Comparison of ENCODE assay signal across 31 cellular contexts in genomic region chr17:45703806-45704205, GRCh38.
"Had no signal": no experiment of that assay in that cellular context is flagged by ENCODE, and none has a peak within 500 bp of the region (broad histone marks: within the 10 kb centered on the region; RNA-seq: fewer than 3 reads in every experiment).

No MANE protein-coding gene starts in this region.

- ATAC-seq: activated CD8-positive, alpha-beta memory T cell treated with anti-CD3 and anti-CD28 coated beads, Interleukin-2, amount 10 ng/mL, durations not matched to agents 7 days and 5 days; body of pancreas had no signal

- H3K36me3 ChIP-seq: MG63 had no signal

- H3K9me3 ChIP-seq: body of pancreas, MG63 had no signal

- H3K4me3 ChIP-seq: body of pancreas, MG63, PC-9 had no signal

- H3K4me2 ChIP-seq: PC-9 had no signal

- DNase-seq: activated B cell treated with CpG ODN at 0.5 μM for 24 hours; activated CD4-positive, alpha-beta memory T cell treated with anti-CD3 and anti-CD28 coated beads, Interleukin-2, amount 10 ng/mL, durations not matched to agents 7 days and 5 days; activated CD4-positive, alpha-beta T cell treated with anti-CD3 and anti-CD28 coated beads for 4 hours; activated CD4-positive, alpha-beta T cell treated with anti-CD3 and anti-CD28 coated beads, Interleukin-2, amount 50 U/mL, for 1 hour; activated CD4-positive, CD25-positive, alpha-beta regulatory T cell treated with anti-CD3 and anti-CD28 coated beads, Interleukin-2, amount 50 U/mL, for 72 hours; activated CD8-positive, alpha-beta memory T cell treated with anti-CD3 and anti-CD28 coated beads for 24 hours; activated CD8-positive, alpha-beta memory T cell treated with anti-CD3 and anti-CD28 coated beads, Interleukin-2, amount 10 ng/mL, durations not matched to agents 7 days and 5 days; activated CD8-positive, alpha-beta memory T cell treated with anti-CD3 and anti-CD28 coated beads, Interleukin-2, amount 50 U/mL, for 48 hours; activated effector memory CD4-positive, alpha-beta T cell treated with anti-CD3 and anti-CD28 coated beads, Interleukin-2, amount 50 U/mL, for 16 hours; activated naive CD4-positive, alpha-beta T cell; activated naive CD4-positive, alpha-beta T cell treated with anti-CD3 and anti-CD28 coated beads, Interleukin-2, amount 50 U/mL, for 16 hours; activated naive CD8-positive, alpha-beta T cell treated with anti-CD3 and anti-CD28 coated beads, Interleukin-2, amount 10 ng/mL, durations not matched to agents 7 days and 5 days; activated T-cell treated with anti-CD3 and anti-CD28 coated beads, Interleukin-2, amount 50 U/mL, for 48 hours; body of pancreas; central memory CD4-positive, alpha-beta T cell; Kasumi-1; KG1; MG63; NCI-H1092; NCI-H1436 treated with DMSO at 0.1 percent for 48 hours; NCI-H1694 treated with DMSO at 0.1 percent for 48 hours; NCI-H2029; NCI-H524 treated with DMSO at 0.1 percent for 48 hours; NCI-H748 treated with DMSO at 0.1 percent for 48 hours; NK-92 treated with Interleukin-12 subunit alpha and Interleukin-12 subunit beta, amount 100 ng/mL, for 24 hours; PC-9; Right ventricle myocardium superior; T1000 had no signal

- H2AFZ ChIP-seq: PC-9 had no signal

- H3K27me3 ChIP-seq: body of pancreas had no signal

- H3K27ac ChIP-seq: body of pancreas, PC-9 had no signal

- H3K4me1 ChIP-seq: body of pancreas had no signal

- FAIRE-seq: astrocyte, RCC 7860, TTC549 had no signal
